ENCODE assay signal across 16 cellular contexts in the genomic region with DNA sequence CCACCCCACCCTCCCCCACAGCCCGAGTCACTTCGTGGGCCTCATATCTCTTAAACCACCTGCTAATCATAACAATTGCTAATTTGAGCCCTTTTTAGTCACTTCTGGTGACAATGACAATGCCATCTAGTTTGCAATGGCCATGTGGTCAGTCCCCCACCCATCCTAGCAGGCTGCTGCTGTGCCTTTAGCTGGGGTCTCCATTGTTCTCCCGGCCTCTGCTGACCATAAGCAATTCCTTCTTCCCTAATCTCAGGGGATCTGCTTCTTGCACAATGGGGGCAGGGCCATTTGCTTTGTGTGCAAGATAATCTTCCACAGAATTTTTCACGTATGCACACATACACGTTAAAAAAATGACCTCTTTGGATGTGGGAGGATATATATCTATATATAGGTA.
DNase-seq lines count a peak whose midpoint lies in the region; ATAC-seq and TF ChIP-seq lines count a peak whose summit lies in the region.
"Had no signal": no experiment of that assay in that cellular context is flagged by ENCODE, and none has a peak within 500 bp of the region (broad histone marks: within the 10 kb centered on the region; RNA-seq: fewer than 3 reads in every experiment).

No MANE protein-coding gene starts in this region.

- H3K9ac ChIP-seq in neuronal stem cell (ENCODE audit: low read depth, low read length, poor library complexity), result no peak overlapping the region
- H3K9ac ChIP-seq: BLaER1 had no signal

- WGBS in neuronal stem cell (ENCODE audit: extremely low coverage in 2 of 2, insufficient read length in 2 of 2, insufficient replicate concordance in 1 of 2), 2 donors, result no CpG with 5 or more reads among the region's 5 CpGs
- WGBS in transverse colon (ENCODE audit: low coverage in 1 of 2), 2 donors, result 56 to 66% methylated on average over 4 to 5 of the region's 5 CpGs

- no peaks in the 10 kb centered on the region for H3K79me2 ChIP-seq in GM23338 (replicated peaks; ENCODE audit: insufficient read depth)

- no peaks in the 10 kb centered on the region; the same call in 1 of the 2 replicates for H4K20me1 ChIP-seq in GM23338 (replicated peaks; ENCODE audit: insufficient read depth)
- H4K20me1 ChIP-seq: BLaER1 had no signal

- H3K9me2 ChIP-seq in GM23338 (ENCODE audit: insufficient read depth), result no peaks in the 10 kb centered on the region

- H2AFZ ChIP-seq in GM23338 (no peak overlapping the region), neuronal stem cell (ENCODE audit: low read length) (no peak overlapping the region)

- H3K4me1 ChIP-seq in GM23338 (ENCODE audit: insufficient read depth) (peaks cover 11% of the 10 kb centered on the region), neuronal stem cell (ENCODE audit: control insufficient read depth in 2 of 2, insufficient read depth in 1 of 2, low read depth in 1 of 2, low read length in 2 of 2) (peaks cover 0 to 9% of the 10 kb centered on the region in 2 donors), transverse colon (peaks cover 0 to 5% (median 0%) of the 10 kb centered on the region in 4 donors)
- H3K4me1 ChIP-seq: BLaER1 had no signal

- H2BK12ac ChIP-seq in neuronal stem cell (ENCODE audit: low read length), result no peak overlapping the region

- no peak overlapping the region for H2BK15ac ChIP-seq in neuronal stem cell (ENCODE audit: low read length)

- H3K4ac ChIP-seq in neuronal stem cell (ENCODE audit: low read length), result no peak overlapping the region

- H3K14ac ChIP-seq in neuronal stem cell (ENCODE audit: low read length), result no peak overlapping the region

- no peaks in the 10 kb centered on the region for H3K79me1 ChIP-seq in neuronal stem cell (ENCODE audit: low read depth, low read length)

- TF ChIP-seq POLR2A in transverse colon (IDR thresholded peaks at IDR 0.05), result no peak

- no peak overlapping the region for H3K27ac ChIP-seq in GM23338 (ENCODE audit: low read depth)
- H3K27ac ChIP-seq in WERI-Rb-1, result no peak overlapping the region
- H3K27ac ChIP-seq in neuronal stem cell (replicated peaks; ENCODE audit: low read length), result no peak overlapping the region
- no peak overlapping the region for H3K27ac ChIP-seq in transverse colon
- H3K27ac ChIP-seq: BLaER1, HL-60 had no signal

- H3K4me2 ChIP-seq in GM23338 (peak overlapping the region; percentile 75; the same call in 1 of the 2 replicates), neuronal stem cell (ENCODE audit: insufficient read depth, low read length, poor library complexity, severe bottlenecking) (no peak overlapping the region)
- H3K4me2 ChIP-seq: BLaER1 had no signal

- no peak overlapping the region for H2BK5ac ChIP-seq in neuronal stem cell (ENCODE audit: low read length)

- H2AK5ac ChIP-seq in neuronal stem cell (ENCODE audit: low read depth, low read length), result no peak overlapping the region

- no peak overlapping the region for H3K18ac ChIP-seq in neuronal stem cell (ENCODE audit: low read length)

- no peak; the same call in 1 of the 3 replicates for ATAC-seq in GM23338
- ATAC-seq in GM21576 (IDR thresholded peaks at IDR 0.05; ENCODE audit: unreplicated experiment), result no peak

- DNase-seq in GM23338 (ENCODE audit: low spot score) (no peak), WERI-Rb-1 (no peak), glutamatergic neuron (peak; percentile 39), neuronal stem cell (ENCODE audit: low spot score) (peak; percentile 39), NCI-H446 (lab: John Stamatoyannopoulos, UW) (no peak), transverse colon (no peak)
- DNase-seq: 8988T; CD4-positive, alpha-beta memory T cell; DMS153; DMS79; GDM1; HCEC 1CT had no signal

- no peaks in the 10 kb centered on the region for H3F3A ChIP-seq in GM23338 (replicated peaks; ENCODE audit: low read depth)

- H3K4me3 ChIP-seq in GM23338 (no peak overlapping the region), WERI-Rb-1 (ENCODE audit: low read depth, low read length) (peak overlapping the region; percentile 84), neuronal stem cell (ENCODE audit: low read length in 2 of 2) (no peak overlapping the region), transverse colon (no peak overlapping the region)
- H3K4me3 ChIP-seq: BLaER1 had no signal

- H3K27me3 Mint-ChIP-seq in GM23338 (ENCODE audit: insufficient read depth, low read depth, poor library complexity), result peaks cover 11% of the 10 kb centered on the region
- H3K27me3 Mint-ChIP-seq in glutamatergic neuron (ENCODE audit: unreplicated experiment), result peaks cover 3% of the 10 kb centered on the region

- H3K4me1 Mint-ChIP-seq in GM23338 (peaks cover 17% of the 10 kb centered on the region), glutamatergic neuron (ENCODE audit: low read depth, unreplicated experiment) (peaks cover 33% of the 10 kb centered on the region)

- H3K36me3 ChIP-seq in GM23338 (ENCODE audit: insufficient read depth) (no peaks in the 10 kb centered on the region), WERI-Rb-1 (no peaks in the 10 kb centered on the region), neuronal stem cell (replicated peaks in 1 of 2; ENCODE audit: control insufficient read depth in 2 of 2, insufficient read depth in 2 of 2, low read length in 2 of 2) (no peaks in the 10 kb centered on the region), transverse colon (no peaks in the 10 kb centered on the region)
- H3K36me3 ChIP-seq: BLaER1 had no signal

- H3K4me3 Mint-ChIP-seq in GM23338 (no peak overlapping the region), glutamatergic neuron (ENCODE audit: unreplicated experiment) (peak overlapping the region; percentile 67)
- H3K4me3 Mint-ChIP-seq: CD4-positive, alpha-beta memory T cell had no signal

- no peak overlapping the region for H4K91ac ChIP-seq in neuronal stem cell (ENCODE audit: low read depth, low read length, poor library complexity)

- H3K9me3 ChIP-seq in WERI-Rb-1 (ENCODE audit: severe bottlenecking) (no peaks in the 10 kb centered on the region), neuronal stem cell (replicated peaks in 1 of 2; ENCODE audit: control insufficient read depth in 2 of 2, insufficient read depth in 1 of 2, low read depth in 1 of 2, low read length in 2 of 2) (no peaks in the 10 kb centered on the region), transverse colon (no peaks in the 10 kb centered on the region)
- H3K9me3 ChIP-seq: BLaER1 had no signal

- peaks cover 22% of the 10 kb centered on the region for H3K27me3 ChIP-seq in GM23338 (ENCODE audit: insufficient read depth)
- H3K27me3 ChIP-seq in WERI-Rb-1 (ENCODE audit: insufficient read depth, low read depth, severe bottlenecking), result no peaks in the 10 kb centered on the region
- H3K27me3 ChIP-seq in neuronal stem cell (ENCODE audit: control insufficient read depth in 3 of 3, insufficient read depth in 3 of 3, low read depth in 1 of 3, low read length in 3 of 3), result peaks cover 0 to 24% (median 0%) of the 10 kb centered on the region in 3 experiments
- peaks cover 15% of the 10 kb centered on the region for H3K27me3 ChIP-seq in transverse colon
- H3K27me3 ChIP-seq: BLaER1 had no signal

- H3K23ac ChIP-seq in neuronal stem cell (ENCODE audit: low read depth, low read length, poor library complexity), result no peak overlapping the region

- H3K27ac Mint-ChIP-seq in GM23338 (no peak overlapping the region), glutamatergic neuron (ENCODE audit: unreplicated experiment) (peak overlapping the region; percentile 95)
- H3K27ac Mint-ChIP-seq: CD14-positive monocyte; CD4-positive, alpha-beta memory T cell had no signal

- H4K8ac ChIP-seq in neuronal stem cell (ENCODE audit: low read depth, low read length), result no peak overlapping the region

- H3K9me3 Mint-ChIP-seq in GM23338 (no peaks in the 10 kb centered on the region), glutamatergic neuron (ENCODE audit: unreplicated experiment) (peaks cover 4% of the 10 kb centered on the region)

- in situ Hi-C loops in transverse colon (cut with MboI; ENCODE audit: low pct_ligation_motif_present in 1 of 4, low pct_unique_long_range_greater_than_20kb in 1 of 4, low sequenced_read_pairs in 3 of 4), result loop anchor here in 2 of 4 donors (5.0 to 25.0 kb wide), 2 partner anchors 409 to 419 kb away; a partner anchor contains a TSS

- H2BK120ac ChIP-seq in neuronal stem cell (ENCODE audit: low read depth, low read length), result no peak overlapping the region

- intact Hi-C loops in transverse colon (cut with DNase I; ENCODE audit: low total_unique reads), result loop anchor here (2.0 kb wide), 1 partner anchor 21 kb away; no protein-coding TSS in a partner anchor

- no peak for TF ChIP-seq CTCF in GM23338 (conservative IDR thresholded peaks at IDR 0.05; ENCODE audit: low read depth in 2 of 2)
- no peak for TF ChIP-seq CTCF in WERI-Rb-1 (IDR thresholded peaks at IDR 0.05; ENCODE audit: low read depth, low read length)
- TF ChIP-seq CTCF in glutamatergic neuron (IDR thresholded peaks at IDR 0.05; ENCODE audit: partially characterized antibody, unreplicated experiment), result no peak
- TF ChIP-seq CTCF in transverse colon (IDR thresholded peaks at IDR 0.05), result no peak

- H3K36me3 Mint-ChIP-seq in GM23338 (ENCODE audit: low read depth), result no peaks in the 10 kb centered on the region
- no peaks in the 10 kb centered on the region for H3K36me3 Mint-ChIP-seq in glutamatergic neuron (ENCODE audit: unreplicated experiment)
- H3K36me3 Mint-ChIP-seq: CD14-positive monocyte; CD4-positive, alpha-beta memory T cell had no signal

- no peak for TF ChIP-seq EP300 in transverse colon (IDR thresholded peaks at IDR 0.05; ENCODE audit: low read depth)

TF ChIP-seq in GM23338, 12 proteins besides CTCF, POLR2A, EP300 and RAD21 (continues in another document):
- TF ChIP-seq POLR2AphosphoS5 (IDR thresholded peaks at IDR 0.05; ENCODE audit: low read depth) (no peak), EZH2phosphoT487 (IDR thresholded peaks at IDR 0.05; ENCODE audit: unreplicated experiment) (no peak), JUNB (IDR thresholded peaks at IDR 0.05; ENCODE audit: unreplicated experiment) (no peak), CREB1 (CRISPR knock-in tag; IDR thresholded peaks at IDR 0.05; ENCODE audit: low read depth) (no peak), ZNF331 (CRISPR knock-in tag; IDR thresholded peaks at IDR 0.05; ENCODE audit: low read depth) (no peak), ZNF114 (CRISPR knock-in tag; IDR thresholded peaks at IDR 0.05) (no peak), EZH2 (IDR thresholded peaks at IDR 0.05; ENCODE audit: low read depth, unreplicated experiment) (no peak), STAT1 (IDR thresholded peaks at IDR 0.05; ENCODE audit: unreplicated experiment) (no peak), NANOG (IDR thresholded peaks at IDR 0.05; ENCODE audit: borderline replicate concordance) (no peak)
- TF ChIP-seq, protein P1, sequence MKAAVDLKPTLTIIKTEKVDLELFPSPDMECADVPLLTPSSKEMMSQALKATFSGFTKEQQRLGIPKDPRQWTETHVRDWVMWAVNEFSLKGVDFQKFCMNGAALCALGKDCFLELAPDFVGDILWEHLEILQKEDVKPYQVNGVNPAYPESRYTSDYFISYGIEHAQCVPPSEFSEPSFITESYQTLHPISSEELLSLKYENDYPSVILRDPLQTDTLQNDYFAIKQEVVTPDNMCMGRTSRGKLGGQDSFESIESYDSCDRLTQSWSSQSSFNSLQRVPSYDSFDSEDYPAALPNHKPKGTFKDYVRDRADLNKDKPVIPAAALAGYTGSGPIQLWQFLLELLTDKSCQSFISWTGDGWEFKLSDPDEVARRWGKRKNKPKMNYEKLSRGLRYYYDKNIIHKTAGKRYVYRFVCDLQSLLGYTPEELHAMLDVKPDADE (IDR thresholded peaks at IDR 0.05), result no peak

Comparison
In these comparisons a context has a peak if more than half of its experiments do, and no peak if none do; other contexts are left out.
1. DNase-seq: peak in glutamatergic neuron (single experiment) and neuronal stem cell (single experiment); none in GM23338 (single experiment), WERI-Rb-1 (single experiment), NCI-H446 (0 of 2) and transverse colon (single experiment).